12 cellular contexts compared by ENCODE assay signal in genomic region chr6:148578489-148578814, GRCh38.
A peak's percentile ranks its signal among the peaks of the same experiment; 100 is the strongest.
DNase-seq lines count a peak whose midpoint lies in the region; ATAC-seq and TF ChIP-seq lines count a peak whose summit lies in the region.
"Had no signal": no experiment of that assay in that cellular context is flagged by ENCODE, and none has a peak within 500 bp of the region (broad histone marks: within the 10 kb centered on the region; RNA-seq: fewer than 3 reads in every experiment).

No MANE protein-coding gene starts in this region.

- CTCF ChIA-PET in CD4-positive, alpha-beta memory T cell (lab: Charles Lee; ENCODE audit: partially characterized antibody) = interaction anchor here (0.8 to 2.6 kb wide), 16 partner anchors 10 to 853 kb away, joined by 3 to 21 read pairs (median 6); no protein-coding TSS in a partner anchor

- H3K4me1 ChIP-seq in CD4-positive, alpha-beta memory T cell (ENCODE audit: insufficient read depth, low read length) = no peaks in the 10 kb centered on the region

- H3K27me3 ChIP-seq in CD4-positive, alpha-beta memory T cell (ENCODE audit: insufficient read depth, low read length) = no peaks in the 10 kb centered on the region
- H3K27me3 ChIP-seq: ovary had no signal

- H3K9me3 Mint-ChIP-seq in glutamatergic neuron (ENCODE audit: unreplicated experiment) = no peaks in the 10 kb centered on the region
- H3K9me3 Mint-ChIP-seq in CD4-positive, alpha-beta memory T cell = peaks cover 0 to 4% (median 0%) of the 10 kb centered on the region in 8 donors
- H3K9me3 Mint-ChIP-seq: stimulated activated naive B cell treated with anti-CD40 and anti-IgM and Interleukin-4, amounts not matched to agents 10 μg/mL and 1 μg/mL and 100 μg/mL, for 72 hours had no signal

- intact Hi-C loops in CD4-positive, alpha-beta memory T cell (cut with micrococcal nuclease) = loop anchor here (1.0 kb wide), 2 partner anchors 168 to 370 kb away; no protein-coding TSS in a partner anchor

- H3K27ac ChIP-seq in CD4-positive, alpha-beta memory T cell (ENCODE audit: low read depth, low read length) = no peak overlapping the region
- no peak overlapping the region for H3K27ac ChIP-seq in coronary artery
- H3K27ac ChIP-seq: ovary had no signal

- H3K36me3 Mint-ChIP-seq in glutamatergic neuron (ENCODE audit: unreplicated experiment) = no peaks in the 10 kb centered on the region
- H3K36me3 Mint-ChIP-seq in CD4-positive, alpha-beta memory T cell = no peaks in the 10 kb centered on the region
- H3K36me3 Mint-ChIP-seq: CD8-positive, alpha-beta memory T cell; stimulated activated naive B cell treated with anti-CD40 and anti-IgM and Interleukin-4, amounts not matched to agents 10 μg/mL and 1 μg/mL and 100 μg/mL, for 72 hours had no signal

- H3K4me3 Mint-ChIP-seq in glutamatergic neuron (ENCODE audit: unreplicated experiment) = no peak overlapping the region
- H3K4me3 Mint-ChIP-seq in CD4-positive, alpha-beta memory T cell = no peak overlapping the region
- H3K4me3 Mint-ChIP-seq: CD8-positive, alpha-beta memory T cell; stimulated activated naive B cell treated with anti-CD40 and anti-IgM and Interleukin-4, amounts not matched to agents 10 μg/mL and 1 μg/mL and 100 μg/mL, for 72 hours had no signal

- H3K27me3 Mint-ChIP-seq in glutamatergic neuron (ENCODE audit: unreplicated experiment) = no peaks in the 10 kb centered on the region
- H3K27me3 Mint-ChIP-seq in CD4-positive, alpha-beta memory T cell = peaks cover 8 to 11% of the 10 kb centered on the region in 2 donors

- DNase-seq in glutamatergic neuron (no peak), coronary artery (ENCODE audit: low spot score) (no peak), COLO829 (ENCODE audit: low spot score) (no peak)
- no peak for DNase-seq in stimulated activated CD4-positive, alpha-beta T cell treated with anti-CD3 and anti-CD28 coated beads, Interleukin-15, amount 100 ng/mL, for 24 hours
- DNase-seq in CD4-positive, alpha-beta memory T cell = no peak

- TF ChIP-seq CTCF in glutamatergic neuron (IDR thresholded peaks at IDR 0.05; ENCODE audit: partially characterized antibody, unreplicated experiment) (peak; percentile 2), coronary artery (IDR thresholded peaks at IDR 0.05) (no peak)

- no peaks in the 10 kb centered on the region for H3K9me3 ChIP-seq in CD4-positive, alpha-beta memory T cell (ENCODE audit: control insufficient read depth in 1 of 2, low read length in 2 of 2)
- H3K9me3 ChIP-seq: ovary had no signal

- H3K4me3 ChIP-seq in CD4-positive, alpha-beta memory T cell (ENCODE audit: low read length in 2 of 2) = no peak overlapping the region
- H3K4me3 ChIP-seq in coronary artery = no peak overlapping the region
- H3K4me3 ChIP-seq: lung, ovary had no signal

- POLR2A ChIA-PET in CD4-positive, alpha-beta memory T cell (lab: Charles Lee; ENCODE audit: partially characterized antibody) = no interaction called here

- H3K4me1 Mint-ChIP-seq in glutamatergic neuron (ENCODE audit: low read depth, unreplicated experiment) = no peaks in the 10 kb centered on the region
- H3K4me1 Mint-ChIP-seq in CD4-positive, alpha-beta memory T cell = peaks cover 3 to 7% (median 5%) of the 10 kb centered on the region in 4 donors

- no peak overlapping the region for H3K27ac Mint-ChIP-seq in glutamatergic neuron (ENCODE audit: unreplicated experiment)
- H3K27ac Mint-ChIP-seq in CD4-positive, alpha-beta memory T cell = peak overlapping the region in 1 of 7 donors; percentile 72
- H3K27ac Mint-ChIP-seq: CD8-positive, alpha-beta memory T cell; stimulated activated naive B cell treated with anti-CD40 and anti-IgM and Interleukin-4, amounts not matched to agents 10 μg/mL and 1 μg/mL and 100 μg/mL, for 72 hours had no signal

- H3K36me3 ChIP-seq in CD4-positive, alpha-beta memory T cell (ENCODE audit: insufficient read depth, low read length) = no peaks in the 10 kb centered on the region
- H3K36me3 ChIP-seq: ovary had no signal

- ATAC-seq in GM18870 (IDR thresholded peaks at IDR 0.05; ENCODE audit: unreplicated experiment) (peak; percentile 34), GM21423 (IDR thresholded peaks at IDR 0.05; ENCODE audit: unreplicated experiment) (peak; percentile 14), HG03354 (IDR thresholded peaks at IDR 0.05; ENCODE audit: poor library complexity, severe bottlenecking, unreplicated experiment) (peak; percentile 25)
